In genomic region chr15:65869127-65869953, GRCh38 we compare ENCODE assay signal across 8 cellular contexts. TPM values are rescaled to one million over a fixed set of nuclear protein-coding genes. Genes with fewer than 3 reads are reported as not detected.
DNase-seq lines count a peak whose midpoint lies in the region; ATAC-seq, FAIRE-seq and TF ChIP-seq lines count a peak whose summit lies in the region.

Gene RAB11A (plus strand): TSS chr15:65869491. CDS start chr15:65869586, 95 bp downstream.

- FAIRE-seq in urothelium cell line (lab: Jason Lieb, UNC): peak; percentile 76

- peak within 1 kb of the TSS; percentile 95 for H3K27ac ChIP-seq in psoas muscle

- 0 to 1% (median 0%) methylated on average over 61 to 62 of the region's 62 CpGs for WGBS in psoas muscle, 3 donors

- H3K27ac Mint-ChIP-seq in T-helper 1 cell treated with Interleukin-12 subunit alpha and Interleukin-12 subunit beta and Interleukin-4 antibody, amounts not matched to agents 30 μg/mL and 1 μg/mL, for 36 hours: peak within 1 kb of the TSS; percentile 93

- peaks cover 5% of the 10 kb centered on the region for H3K27me3 Mint-ChIP-seq in T-helper 1 cell treated with Interleukin-12 subunit alpha and Interleukin-12 subunit beta and Interleukin-4 antibody, amounts not matched to agents 30 μg/mL and 1 μg/mL, for 36 hours (ENCODE audit: low read depth)

- H3K9me3 Mint-ChIP-seq in T-helper 1 cell treated with Interleukin-12 subunit alpha and Interleukin-12 subunit beta and Interleukin-4 antibody, amounts not matched to agents 30 μg/mL and 1 μg/mL, for 36 hours: peaks cover 2% of the 10 kb centered on the region

- peak; percentile 95 for TF ChIP-seq POLR2A in GM15510 (IDR thresholded peaks at IDR 0.05; ENCODE audit: borderline replicate concordance, extremely low read depth, insufficient read length)

- peaks cover 0 to 5% of the 10 kb centered on the region in 2 donors for H3K36me3 ChIP-seq in psoas muscle (ENCODE audit: insufficient read depth in 1 of 2, low read depth in 1 of 2)

- H3K36me3 Mint-ChIP-seq in T-helper 1 cell treated with Interleukin-12 subunit alpha and Interleukin-12 subunit beta and Interleukin-4 antibody, amounts not matched to agents 30 μg/mL and 1 μg/mL, for 36 hours (ENCODE audit: low read depth): peaks cover 22% of the 10 kb centered on the region

- H3K4me1 ChIP-seq in psoas muscle: peaks cover 10% of the 10 kb centered on the region

- H3K4me3 Mint-ChIP-seq in T-helper 1 cell treated with Interleukin-12 subunit alpha and Interleukin-12 subunit beta and Interleukin-4 antibody, amounts not matched to agents 30 μg/mL and 1 μg/mL, for 36 hours: peak within 1 kb of the TSS; percentile 95

- intact Hi-C loops in left ventricle myocardium superior (cut with micrococcal nuclease): no loop called here
- intact Hi-C loops in psoas muscle (cut with DNase I): loop anchor here (1.0 to 10.0 kb wide), 4 partner anchors 36 to 235 kb away; partner anchors contain the start of gene DENND4A (in 2 of the 2)

- peaks cover 21% of the 10 kb centered on the region for H3K4me1 Mint-ChIP-seq in T-helper 1 cell treated with Interleukin-12 subunit alpha and Interleukin-12 subunit beta and Interleukin-4 antibody, amounts not matched to agents 30 μg/mL and 1 μg/mL, for 36 hours (ENCODE audit: low read depth)

- ATAC-seq in HG02885 (IDR thresholded peaks at IDR 0.05; ENCODE audit: poor library complexity, unreplicated experiment) (peak; percentile 92), left ventricle myocardium superior (peak; percentile 98), psoas muscle (peak; percentile 98 to 100 (median 99))

- peak; percentile 84 for DNase-seq in NCI-H1694 (lab: John Stamatoyannopoulos, UW)
- peak; percentile 76 to 100 (median 94) for DNase-seq in amygdala (lab: John Stamatoyannopoulos, UW)
- peak; percentile 99 for DNase-seq in left ventricle myocardium superior
- DNase-seq in psoas muscle: peak; percentile 96 to 99
- DNase-seq in urothelium cell line (ENCODE audit: low spot score): peak; percentile 99

- peak within 1 kb of the TSS; percentile 98 for H3K4me3 ChIP-seq in psoas muscle

- TF ChIP-seq CTCF in psoas muscle (IDR thresholded peaks at IDR 0.05): peak; percentile 36

- H3K27me3 ChIP-seq in psoas muscle (ENCODE audit: insufficient read depth in 3 of 3, low read length in 2 of 3): no peaks in the 10 kb centered on the region

- no peaks in the 10 kb centered on the region for H3K9me3 ChIP-seq in psoas muscle

RNA-seq across cellular contexts. Expression of gene RAB11A, which starts in this region (rescaled TPM):
- total RNA-seq in left ventricle myocardium superior (137 TPM), psoas muscle (100 to 1,000 TPM in 2 of 4 donors, 10 to 100 TPM in 2; 89.5 to 152 (median 105) TPM)
- polyA plus RNA-seq in psoas muscle: 100 to 1,000 TPM; 115 to 152 (median 150) TPM

Comparison
In these comparisons a context has a peak if more than half of its experiments do, and no peak if none do; other contexts are left out.
1. Peak in every context shown above with its lines: DNase-seq, ATAC-seq, H3K4me3 ChIP-seq and H3K27ac ChIP-seq.